ENCODE assay signal across 19 cellular contexts in genomic region chr1:15407579-15407978, GRCh38. TPM values are rescaled to one million over a fixed set of nuclear protein-coding genes. Genes with fewer than 3 reads are reported as not detected.
DNase-seq lines count a peak whose midpoint lies in the region; ATAC-seq and TF ChIP-seq lines count a peak whose summit lies in the region.
"Had no signal": no experiment of that assay in that cellular context is flagged by ENCODE, and none has a peak within 500 bp of the region (broad histone marks: within the 10 kb centered on the region; RNA-seq: fewer than 3 reads in every experiment).

No MANE protein-coding gene starts in this region.

- H3K4me3 ChIP-seq in dorsolateral prefrontal cortex: no peak overlapping the region
- no peak overlapping the region for H3K4me3 ChIP-seq in uterus
- H3K4me3 ChIP-seq: Peyer's patch had no signal

- H3K27ac ChIP-seq in dorsolateral prefrontal cortex (peak overlapping the region in 48 of 59 donors; percentile 1 to 91 (median 58)), uterus (peak overlapping the region; percentile 84 to 95)

- H3K4me1 Mint-ChIP-seq in T-helper 2 cell treated with Interferon-gamma antibody and Interleukin-4, amounts not matched to agents 5 μg/mL and 100 μg/mL, for 36 hours (ENCODE audit: low read depth): peaks cover 24% of the 10 kb centered on the region
- peaks cover 57 to 59% of the 10 kb centered on the region in 2 donors for H3K4me1 Mint-ChIP-seq in natural killer cell treated with Interleukin-12 subunit alpha and Interleukin-12 subunit beta and Interleukin-15 and Interleukin-18, amount 100 ng/mL, for 72 hours (ENCODE audit: low read depth in 2 of 2)
- peaks cover 25% of the 10 kb centered on the region for H3K4me1 Mint-ChIP-seq in activated CD8-positive, alpha-beta T cell treated with anti-CD3 and anti-CD28 coated beads, Interleukin-2, amount 10 ng/mL, durations not matched to agents 7 days and 5 days (ENCODE audit: low read depth)

- CTCF ChIA-PET in activated CD8-positive, alpha-beta T cell treated with anti-CD3 and anti-CD28 coated beads, Interleukin-2, amount 10 ng/mL, durations not matched to agents 7 days and 5 days (lab: Charles Lee): interaction anchor here (1.2 to 1.3 kb wide), 3 partner anchors 9 to 84 kb away, joined by 3 to 5 read pairs (median 3); no protein-coding TSS in a partner anchor

- H3K27me3 Mint-ChIP-seq in T-helper 2 cell treated with Interferon-gamma antibody and Interleukin-4, amounts not matched to agents 5 μg/mL and 100 μg/mL, for 36 hours (ENCODE audit: low read depth): peaks cover 38% of the 10 kb centered on the region
- H3K27me3 Mint-ChIP-seq in natural killer cell treated with Interleukin-12 subunit alpha and Interleukin-12 subunit beta and Interleukin-15 and Interleukin-18, amount 100 ng/mL, for 72 hours: no peaks in the 10 kb centered on the region
- H3K27me3 Mint-ChIP-seq in activated CD8-positive, alpha-beta T cell treated with anti-CD3 and anti-CD28 coated beads, Interleukin-2, amount 10 ng/mL, durations not matched to agents 7 days and 5 days (ENCODE audit: low read depth): peaks cover 30% of the 10 kb centered on the region

- H3K4me3 Mint-ChIP-seq in T-helper 2 cell treated with Interferon-gamma antibody and Interleukin-4, amounts not matched to agents 5 μg/mL and 100 μg/mL, for 36 hours: peak overlapping the region; percentile 24
- peak overlapping the region; percentile 96 for H3K4me3 Mint-ChIP-seq in natural killer cell treated with Interleukin-12 subunit alpha and Interleukin-12 subunit beta and Interleukin-15 and Interleukin-18, amount 100 ng/mL, for 72 hours
- H3K4me3 Mint-ChIP-seq in activated CD8-positive, alpha-beta T cell treated with anti-CD3 and anti-CD28 coated beads, Interleukin-2, amount 10 ng/mL, durations not matched to agents 7 days and 5 days: no peak overlapping the region

- TF ChIP-seq POLR2A in uterus (IDR thresholded peaks at IDR 0.05): no peak

- no peak for DNase-seq in T-helper 2 cell treated with Interferon-gamma antibody and Interleukin-4, amounts not matched to agents 5 μg/mL and 100 μg/mL, for 36 hours (ENCODE audit: low spot score)
- DNase-seq in T-helper 2 cell (no peak), dorsolateral prefrontal cortex (no peak), uterus (no peak), kidney tubule cell (ENCODE audit: low spot score) (no peak), NCI-H1105 (lab: John Stamatoyannopoulos, UW) (no peak)
- peak; percentile 69 for DNase-seq in natural killer cell treated with Interleukin-12 subunit alpha and Interleukin-12 subunit beta and Interleukin-15 and Interleukin-18, amount 100 ng/mL, for 72 hours (ENCODE audit: low spot score)
- DNase-seq in activated CD8-positive, alpha-beta T cell treated with anti-CD3 and anti-CD28 coated beads, Interleukin-2, amount 10 ng/mL, durations not matched to agents 7 days and 5 days: no peak
- DNase-seq: activated gamma-delta T cell, hippocampal formation, NCI-H187, NCI-H524, Peyer's patch, retina had no signal

- no peaks in the 10 kb centered on the region for H3K9me3 ChIP-seq in uterus
- H3K9me3 ChIP-seq: Peyer's patch had no signal

- H3K4me1 ChIP-seq in uterus: peaks cover 0 to 8% of the 10 kb centered on the region in 2 donors

- POLR2A ChIA-PET in activated CD8-positive, alpha-beta T cell treated with anti-CD3 and anti-CD28 coated beads, Interleukin-2, amount 10 ng/mL, durations not matched to agents 7 days and 5 days (lab: Charles Lee): no interaction called here

- intact Hi-C loops in dorsolateral prefrontal cortex (cut with DNase I): loop anchor here in 1 of 2 donors (10.0 kb wide), 1 partner anchor 117 kb away; the partner anchor contains the start of genes CASP9 and DNAJC16
- intact Hi-C loops in uterus (cut with DNase I; ENCODE audit: low total_unique reads): no loop called here

- H3K27me3 ChIP-seq in dorsolateral prefrontal cortex: no peaks in the 10 kb centered on the region
- H3K27me3 ChIP-seq in uterus: no peaks in the 10 kb centered on the region
- H3K27me3 ChIP-seq: Peyer's patch had no signal

- TF ChIP-seq CTCF in dorsolateral prefrontal cortex (IDR thresholded peaks at IDR 0.05 in 54 of 56, conservative IDR thresholded peaks at IDR 0.05 in 2 of 56; ENCODE audit: low read depth in 1 of 56, partially characterized antibody in 56 of 56) (no peak), uterus (IDR thresholded peaks at IDR 0.05) (no peak)

- no peak overlapping the region for H3K27ac Mint-ChIP-seq in T-helper 2 cell treated with Interferon-gamma antibody and Interleukin-4, amounts not matched to agents 5 μg/mL and 100 μg/mL, for 36 hours
- H3K27ac Mint-ChIP-seq in natural killer cell treated with Interleukin-12 subunit alpha and Interleukin-12 subunit beta and Interleukin-15 and Interleukin-18, amount 100 ng/mL, for 72 hours: peak overlapping the region; percentile 84
- no peak overlapping the region for H3K27ac Mint-ChIP-seq in activated CD8-positive, alpha-beta T cell treated with anti-CD3 and anti-CD28 coated beads, Interleukin-2, amount 10 ng/mL, durations not matched to agents 7 days and 5 days

- H3K9me3 Mint-ChIP-seq in T-helper 2 cell treated with Interferon-gamma antibody and Interleukin-4, amounts not matched to agents 5 μg/mL and 100 μg/mL, for 36 hours: no peaks in the 10 kb centered on the region
- no peaks in the 10 kb centered on the region for H3K9me3 Mint-ChIP-seq in natural killer cell treated with Interleukin-12 subunit alpha and Interleukin-12 subunit beta and Interleukin-15 and Interleukin-18, amount 100 ng/mL, for 72 hours
- H3K9me3 Mint-ChIP-seq in activated CD8-positive, alpha-beta T cell treated with anti-CD3 and anti-CD28 coated beads, Interleukin-2, amount 10 ng/mL, durations not matched to agents 7 days and 5 days (ENCODE audit: insufficient read depth): no peaks in the 10 kb centered on the region

- peaks cover 15% of the 10 kb centered on the region for H3K36me3 Mint-ChIP-seq in T-helper 2 cell treated with Interferon-gamma antibody and Interleukin-4, amounts not matched to agents 5 μg/mL and 100 μg/mL, for 36 hours (ENCODE audit: low read depth)
- H3K36me3 Mint-ChIP-seq in natural killer cell treated with Interleukin-12 subunit alpha and Interleukin-12 subunit beta and Interleukin-15 and Interleukin-18, amount 100 ng/mL, for 72 hours: no peaks in the 10 kb centered on the region
- H3K36me3 Mint-ChIP-seq in activated CD8-positive, alpha-beta T cell treated with anti-CD3 and anti-CD28 coated beads, Interleukin-2, amount 10 ng/mL, durations not matched to agents 7 days and 5 days (ENCODE audit: low read depth): peaks cover 13% of the 10 kb centered on the region

- H3K36me3 ChIP-seq in uterus: no peaks in the 10 kb centered on the region
- H3K36me3 ChIP-seq: Peyer's patch had no signal

- ATAC-seq in natural killer cell treated with Interleukin-12 subunit alpha and Interleukin-12 subunit beta and Interleukin-15 and Interleukin-18, amount 100 ng/mL, for 72 hours: peak in 1 of 2 donors; percentile 17
- no peak for ATAC-seq in activated CD8-positive, alpha-beta T cell treated with anti-CD3 and anti-CD28 coated beads, Interleukin-2, amount 10 ng/mL, durations not matched to agents 7 days and 5 days

RNA-seq across cellular contexts. Expression of gene EFHD2, which starts 2.1 kb away (rescaled TPM):
- total RNA-seq in dorsolateral prefrontal cortex: 100 to 1,000 TPM in 72 of 120 experiments, 10 to 100 TPM in 48; 54.8 to 180 (median 104) TPM
- total RNA-seq in natural killer cell treated with Interleukin-12 subunit alpha and Interleukin-12 subunit beta and Interleukin-15 and Interleukin-18, amount 100 ng/mL, for 72 hours: 100 to 1,000 TPM; 164 to 185 TPM
- total RNA-seq in uterus: 10 to 100 TPM; 12.1 to 32.5 (median 20.4) TPM
- total RNA-seq in activated CD8-positive, alpha-beta T cell treated with anti-CD3 and anti-CD28 coated beads, Interleukin-2, amount 10 ng/mL, durations not matched to agents 7 days and 5 days: 10 to 100 TPM; 71.0 to 71.8 TPM

RNA-seq across cellular contexts. Expression of gene CTRC, which starts 30.7 kb away (rescaled TPM):
- 1 to 10 TPM in 25 of 120 experiments, under 1 TPM in 39, not detected in 56; 0.13 to 3.3 (median 0.86) TPM for total RNA-seq in dorsolateral prefrontal cortex
- 1 to 10 TPM in 1 of 2 donors, under 1 TPM in 1; 0.53 to 2.3 TPM for total RNA-seq in natural killer cell treated with Interleukin-12 subunit alpha and Interleukin-12 subunit beta and Interleukin-15 and Interleukin-18, amount 100 ng/mL, for 72 hours
- 1 to 10 TPM in 1 of 4 donors, not detected in 3; 1.1 TPM for total RNA-seq in uterus
- not detected for total RNA-seq in activated CD8-positive, alpha-beta T cell treated with anti-CD3 and anti-CD28 coated beads, Interleukin-2, amount 10 ng/mL, durations not matched to agents 7 days and 5 days
- total RNA-seq: A172, Daoy, dermis microvascular lymphatic vessel endothelial cell, LHCN-M2, temporal lobe had no signal

RNA-seq across cellular contexts. Expression of gene CELA2A, which starts 49.0 kb away (rescaled TPM):
- not detected for total RNA-seq in dorsolateral prefrontal cortex
- not detected for total RNA-seq in natural killer cell treated with Interleukin-12 subunit alpha and Interleukin-12 subunit beta and Interleukin-15 and Interleukin-18, amount 100 ng/mL, for 72 hours
- total RNA-seq in uterus: not detected
- total RNA-seq in activated CD8-positive, alpha-beta T cell treated with anti-CD3 and anti-CD28 coated beads, Interleukin-2, amount 10 ng/mL, durations not matched to agents 7 days and 5 days: not detected
- total RNA-seq: A172, Daoy, dermis microvascular lymphatic vessel endothelial cell, LHCN-M2, Peyer's patch, temporal lobe had no signal

Comparison
In these comparisons a context has a peak if more than half of its experiments do, and no peak if none do; other contexts are left out.
1. H3K27ac Mint-ChIP-seq: peak in natural killer cell treated with Interleukin-12 subunit alpha and Interleukin-12 subunit beta and Interleukin-15 and Interleukin-18, amount 100 ng/mL, for 72 hours (2 of 2); none in T-helper 2 cell treated with Interferon-gamma antibody and Interleukin-4, amounts not matched to agents 5 μg/mL and 100 μg/mL, for 36 hours (single experiment) and activated CD8-positive, alpha-beta T cell treated with anti-CD3 and anti-CD28 coated beads, Interleukin-2, amount 10 ng/mL, durations not matched to agents 7 days and 5 days (single experiment).